ENCODE assay signal across 20 cellular contexts in genomic region chr20:47547034-47547387, GRCh38.
"Had no signal": no experiment of that assay in that cellular context is flagged by ENCODE, and none has a peak within 500 bp of the region (broad histone marks: within the 10 kb centered on the region; RNA-seq: fewer than 3 reads in every experiment).

No MANE protein-coding gene starts in this region.

- H3K27me3 ChIP-seq: breast epithelium, esophagus muscularis mucosa, neutrophil, sigmoid colon, tibial artery, uterus had no signal

- H3K9me3 ChIP-seq: breast epithelium, esophagus muscularis mucosa, neutrophil, sigmoid colon, tibial artery, uterus had no signal

- H3K36me3 ChIP-seq: breast epithelium, esophagus muscularis mucosa, neutrophil, sigmoid colon, tibial artery, uterus had no signal

- DNase-seq: activated CD4-positive, alpha-beta T cell treated with anti-CD3 and anti-CD28 coated beads, Interleukin-2, amount 50 U/mL, for 1 hour; activated CD8-positive, alpha-beta memory T cell treated with anti-CD3 and anti-CD28 coated beads for 24 hours; activated CD8-positive, alpha-beta memory T cell treated with anti-CD3 and anti-CD28 coated beads, Interleukin-2, amount 50 U/mL, for 48 hours; activated gamma-delta T cell; activated naive CD8-positive, alpha-beta T cell treated with anti-CD3 and anti-CD28 coated beads, Interleukin-2, amount 10 ng/mL, durations not matched to agents 7 days and 5 days; activated T-cell treated with anti-CD3 and anti-CD28 coated beads, Interleukin-2, amount 50 U/mL, for 72 hours; anterior cingulate cortex; effector CD4-positive, alpha-beta T cell; immature natural killer cell; natural killer cell; sigmoid colon; stimulated activated CD8-positive, alpha-beta memory T cell treated with anti-CD3 and anti-CD28 coated beads, Interleukin-4, amount 100 ng/mL, for 48 hours; stimulated activated naive CD4-positive, alpha-beta T cell treated with Interleukin-2 at 50 U/mL for 16 hours; T-helper 1 cell; T-helper 9 cell; tibial artery; uterus had no signal

- ATAC-seq: activated T-cell treated with anti-CD3 and anti-CD28 coated beads, Interleukin-2, amount 50 U/mL, for 72 hours; natural killer cell had no signal

- H3K4me1 ChIP-seq: breast epithelium, uterus had no signal

- H3K27ac ChIP-seq: esophagus muscularis mucosa, neutrophil, tibial artery, uterus had no signal

- H3K4me3 ChIP-seq: breast epithelium, esophagus muscularis mucosa, sigmoid colon, tibial artery, uterus had no signal
